9 cellular contexts compared by ENCODE assay signal in genomic region chr6:78611886-78612480, GRCh38.
A peak's percentile ranks its signal among the peaks of the same experiment; 100 is the strongest.
DNase-seq lines count a peak whose midpoint lies in the region; ATAC-seq, FAIRE-seq and TF ChIP-seq lines count a peak whose summit lies in the region.
"Had no signal": no experiment of that assay in that cellular context is flagged by ENCODE, and none has a peak within 500 bp of the region (broad histone marks: within the 10 kb centered on the region; RNA-seq: fewer than 3 reads in every experiment).

No MANE protein-coding gene starts in this region.

- no peaks in the 10 kb centered on the region for H3K27me3 Mint-ChIP-seq in activated T-cell treated with anti-CD3 and anti-CD28 coated beads, Interleukin-2, amount 50 U/mL, for 4 hours (ENCODE audit: low read depth)

- peak; percentile 58 for DNase-seq in DMS53 (lab: John Stamatoyannopoulos, UW)
- DNase-seq in WERI-Rb-1 = no peak
- no peak for DNase-seq in lower lobe of right lung
- no peak for DNase-seq in frontal cortex (ENCODE audit: low spot score in 2 of 2)
- no peak for DNase-seq in activated T-cell treated with anti-CD3 and anti-CD28 coated beads, Interleukin-2, amount 50 U/mL, for 4 hours
- DNase-seq in GM19238 (ENCODE audit: insufficient read length, low spot score) = no peak
- DNase-seq in coronary artery (ENCODE audit: low spot score) = no peak

- no peaks in the 10 kb centered on the region for H3K27me3 ChIP-seq in WERI-Rb-1 (ENCODE audit: insufficient read depth, low read depth, severe bottlenecking)
- H3K27me3 ChIP-seq in lower lobe of right lung (ENCODE audit: low read depth) = no peaks in the 10 kb centered on the region

- no peaks in the 10 kb centered on the region for H3K36me3 Mint-ChIP-seq in activated T-cell treated with anti-CD3 and anti-CD28 coated beads, Interleukin-2, amount 50 U/mL, for 4 hours (ENCODE audit: insufficient read depth)
- H3K36me3 Mint-ChIP-seq: activated naive CD8-positive, alpha-beta T cell had no signal

- H3K36me3 ChIP-seq in WERI-Rb-1 (no peaks in the 10 kb centered on the region), lower lobe of right lung (no peaks in the 10 kb centered on the region)

- no peak overlapping the region for H3K27ac ChIP-seq in WERI-Rb-1
- H3K27ac ChIP-seq in lower lobe of right lung = no peak overlapping the region
- H3K27ac ChIP-seq in coronary artery = no peak overlapping the region

- TF ChIP-seq CTCF in WERI-Rb-1 (IDR thresholded peaks at IDR 0.05; ENCODE audit: low read depth, low read length) (0 out of 2 replicates have a peak, but pooled peaks have one; percentile 11), lower lobe of right lung (IDR thresholded peaks at IDR 0.05) (peak; percentile 38), coronary artery (IDR thresholded peaks at IDR 0.05) (no peak)

- peak; percentile 75 for ATAC-seq in HG02885 (IDR thresholded peaks at IDR 0.05; ENCODE audit: poor library complexity, unreplicated experiment)
- ATAC-seq in lower lobe of right lung = no peak
- ATAC-seq in activated T-cell treated with anti-CD3 and anti-CD28 coated beads, Interleukin-2, amount 50 U/mL, for 4 hours = no peak

- H3K9me3 ChIP-seq in WERI-Rb-1 (ENCODE audit: severe bottlenecking) (no peaks in the 10 kb centered on the region), lower lobe of right lung (no peaks in the 10 kb centered on the region)

- intact Hi-C loops in lower lobe of right lung (cut with DNase I) = no loop called here

- no peaks in the 10 kb centered on the region for H3K4me1 Mint-ChIP-seq in activated T-cell treated with anti-CD3 and anti-CD28 coated beads, Interleukin-2, amount 50 U/mL, for 4 hours (ENCODE audit: low read depth)

- no peaks in the 10 kb centered on the region for H3K9me3 Mint-ChIP-seq in activated T-cell treated with anti-CD3 and anti-CD28 coated beads, Interleukin-2, amount 50 U/mL, for 4 hours

- no peak overlapping the region for H3K4me3 ChIP-seq in WERI-Rb-1 (ENCODE audit: low read depth, low read length)
- H3K4me3 ChIP-seq in lower lobe of right lung = no peak overlapping the region
- no peak overlapping the region for H3K4me3 ChIP-seq in coronary artery

- FAIRE-seq in frontal cortex (lab: Jason Lieb, UNC) = no peak

- H3K4me3 Mint-ChIP-seq in activated T-cell treated with anti-CD3 and anti-CD28 coated beads, Interleukin-2, amount 50 U/mL, for 4 hours = no peak overlapping the region
- H3K4me3 Mint-ChIP-seq: activated naive CD8-positive, alpha-beta T cell had no signal

- H3K4me1 ChIP-seq in lower lobe of right lung = no peaks in the 10 kb centered on the region
